In genomic region chr5:132941331-132941730, GRCh38 we compare ENCODE assay signal across 19 cellular contexts.
"Had no signal": no experiment of that assay in that cellular context is flagged by ENCODE, and none has a peak within 500 bp of the region (broad histone marks: within the 10 kb centered on the region; RNA-seq: fewer than 3 reads in every experiment).

No MANE protein-coding gene starts in this region.

- H3K27ac ChIP-seq: coronary artery, epithelial cell of prostate, gastroesophageal sphincter, thoracic aorta, upper lobe of left lung had no signal

- H3K27ac Mint-ChIP-seq: activated CD4-positive, alpha-beta T cell treated with anti-CD3 and anti-CD28 coated beads, Interleukin-2, amount 10 ng/mL, durations not matched to agents 7 days and 5 days; memory B cell; T-helper 17 cell had no signal

- H3K27me3 ChIP-seq: gastroesophageal sphincter, upper lobe of left lung had no signal

- H3K27me3 Mint-ChIP-seq: activated CD4-positive, alpha-beta T cell treated with anti-CD3 and anti-CD28 coated beads, Interleukin-2, amount 10 ng/mL, durations not matched to agents 7 days and 5 days; memory B cell; T-helper 17 cell had no signal

- H3K36me3 ChIP-seq: thoracic aorta had no signal

- H3K4me3 ChIP-seq: coronary artery, gastroesophageal sphincter, thoracic aorta, upper lobe of left lung had no signal

- H3K4me3 Mint-ChIP-seq: activated CD4-positive, alpha-beta T cell treated with anti-CD3 and anti-CD28 coated beads, Interleukin-2, amount 10 ng/mL, durations not matched to agents 7 days and 5 days; memory B cell; T-helper 17 cell had no signal

- H3K9me3 ChIP-seq: gastroesophageal sphincter, thoracic aorta, upper lobe of left lung had no signal

- DNase-seq: activated CD4-positive, alpha-beta T cell treated with anti-CD3 and anti-CD28 coated beads, Interleukin-2, amount 10 ng/mL, durations not matched to agents 7 days and 5 days; activated effector memory CD4-positive, alpha-beta T cell treated with anti-CD3 and anti-CD28 coated beads, Interleukin-2, amount 50 U/mL, for 16 hours; activated naive CD4-positive, alpha-beta T cell treated with anti-CD3 and anti-CD28 coated beads, Interleukin-2, amount 50 U/mL, for 16 hours; amniotic stem cell; hypothalamus; left ventricle myocardium superior; occipital lobe; stimulated activated CD4-positive, alpha-beta T cell treated with anti-CD3 and anti-CD28 coated beads, Interleukin-2, amount 100 ng/mL, for 48 hours; stimulated activated CD8-positive, alpha-beta memory T cell treated with anti-CD3 and anti-CD28 coated beads, Interleukin-4, amount 100 ng/mL, for 48 hours; stimulated activated naive CD4-positive, alpha-beta T cell; SW 1271; T-helper 17 cell; upper lobe of left lung had no signal

- H3K9me3 Mint-ChIP-seq: activated CD4-positive, alpha-beta T cell treated with anti-CD3 and anti-CD28 coated beads, Interleukin-2, amount 10 ng/mL, durations not matched to agents 7 days and 5 days; memory B cell had no signal

- ATAC-seq: activated CD4-positive, CD25-positive, alpha-beta regulatory T cell treated with anti-CD3 and anti-CD28 coated beads, Interleukin-2, amount 50 U/mL, for 24 hours; gastroesophageal sphincter; left ventricle myocardium superior; T-helper 17 cell had no signal
